1 cellular context compared by ENCODE assay signal in the genomic region with DNA sequence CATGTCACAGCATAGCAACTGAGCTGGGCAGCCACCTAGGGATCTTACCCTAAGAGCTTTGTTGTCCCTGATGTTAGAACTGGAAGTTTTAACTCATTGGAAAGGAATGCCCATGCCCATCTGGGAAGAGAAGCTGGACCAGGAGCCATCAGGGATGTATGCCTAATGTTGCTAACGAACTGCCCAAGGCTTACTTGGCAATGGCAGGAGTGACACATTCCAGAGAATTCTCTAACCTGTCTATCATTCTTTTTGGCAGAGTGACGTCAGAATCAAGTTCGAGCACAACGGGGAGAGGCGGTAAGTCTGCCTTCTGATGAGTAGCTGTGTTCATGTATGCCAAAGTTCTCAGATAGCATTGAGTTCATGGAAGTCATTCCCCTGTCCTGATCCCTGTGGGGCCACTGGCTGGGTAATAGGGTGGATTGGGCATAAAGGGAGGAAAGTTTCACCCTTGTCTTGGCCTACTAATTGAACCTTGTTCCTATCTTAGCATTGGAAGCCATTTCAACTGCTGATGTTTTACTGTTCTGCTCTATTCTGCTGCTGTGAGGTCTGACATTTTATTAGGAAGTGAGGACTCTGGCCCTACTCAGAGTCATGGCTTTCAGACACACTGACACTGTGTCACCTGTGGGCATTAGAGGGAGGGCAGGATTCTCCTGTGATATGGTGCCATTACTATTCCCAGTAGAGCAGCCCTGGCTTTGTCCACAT.
TF ChIP-seq lines count a peak whose summit lies in the region.

No MANE protein-coding gene starts in this region.

TF ChIP-seq in HepG2, 621 proteins besides CTCF, POLR2A, EP300 and RAD21:
- no peak for TF ChIP-seq ZNF589 (CRISPR knock-in tag; conservative IDR thresholded peaks at IDR 0.05)
- TF ChIP-seq GABPA (IDR thresholded peaks at IDR 0.05; ENCODE audit: low read depth, low read length) = no peak
- TF ChIP-seq GABPA (CRISPR knock-in tag; IDR thresholded peaks at IDR 0.05; ENCODE audit: low read depth) = no peak
- TF ChIP-seq FOXK1 (CRISPR knock-in tag; IDR thresholded peaks at IDR 0.05; ENCODE audit: borderline replicate concordance, low read depth) = no peak
- TF ChIP-seq TOE1 (CRISPR knock-in tag; IDR thresholded peaks at IDR 0.05) = no peak
- TF ChIP-seq U2AF2 (IDR thresholded peaks at IDR 0.05; ENCODE audit: low read depth, low read length) = no peak
- TF ChIP-seq ZBTB3 (CRISPR knock-in tag; IDR thresholded peaks at IDR 0.05; ENCODE audit: borderline replicate concordance, low read depth) = no peak
- TF ChIP-seq ARNTL (CRISPR knock-in tag; IDR thresholded peaks at IDR 0.05) = no peak
- no peak for TF ChIP-seq TEAD3 (CRISPR knock-in tag; optimal IDR thresholded peaks at IDR 0.05; ENCODE audit: borderline replicate concordance)
- no peak for TF ChIP-seq FOXO1 (CRISPR knock-in tag; IDR thresholded peaks at IDR 0.05)
- TF ChIP-seq GATA4 (IDR thresholded peaks at IDR 0.05; ENCODE audit: borderline replicate concordance, low read depth) = no peak
- no peak for TF ChIP-seq ZFYVE20 (CRISPR knock-in tag; IDR thresholded peaks at IDR 0.05; ENCODE audit: borderline replicate concordance, low read depth)
- TF ChIP-seq, protein P1, sequence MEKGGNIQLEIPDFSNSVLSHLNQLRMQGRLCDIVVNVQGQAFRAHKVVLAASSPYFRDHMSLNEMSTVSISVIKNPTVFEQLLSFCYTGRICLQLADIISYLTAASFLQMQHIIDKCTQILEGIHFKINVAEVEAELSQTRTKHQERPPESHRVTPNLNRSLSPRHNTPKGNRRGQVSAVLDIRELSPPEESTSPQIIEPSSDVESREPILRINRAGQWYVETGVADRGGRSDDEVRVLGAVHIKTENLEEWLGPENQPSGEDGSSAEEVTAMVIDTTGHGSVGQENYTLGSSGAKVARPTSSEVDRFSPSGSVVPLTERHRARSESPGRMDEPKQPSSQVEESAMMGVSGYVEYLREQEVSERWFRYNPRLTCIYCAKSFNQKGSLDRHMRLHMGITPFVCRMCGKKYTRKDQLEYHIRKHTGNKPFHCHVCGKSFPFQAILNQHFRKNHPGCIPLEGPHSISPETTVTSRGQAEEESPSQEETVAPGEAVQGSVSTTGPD (CRISPR knock-in tag; IDR thresholded peaks at IDR 0.05) = no peak
- TF ChIP-seq, protein P2, sequence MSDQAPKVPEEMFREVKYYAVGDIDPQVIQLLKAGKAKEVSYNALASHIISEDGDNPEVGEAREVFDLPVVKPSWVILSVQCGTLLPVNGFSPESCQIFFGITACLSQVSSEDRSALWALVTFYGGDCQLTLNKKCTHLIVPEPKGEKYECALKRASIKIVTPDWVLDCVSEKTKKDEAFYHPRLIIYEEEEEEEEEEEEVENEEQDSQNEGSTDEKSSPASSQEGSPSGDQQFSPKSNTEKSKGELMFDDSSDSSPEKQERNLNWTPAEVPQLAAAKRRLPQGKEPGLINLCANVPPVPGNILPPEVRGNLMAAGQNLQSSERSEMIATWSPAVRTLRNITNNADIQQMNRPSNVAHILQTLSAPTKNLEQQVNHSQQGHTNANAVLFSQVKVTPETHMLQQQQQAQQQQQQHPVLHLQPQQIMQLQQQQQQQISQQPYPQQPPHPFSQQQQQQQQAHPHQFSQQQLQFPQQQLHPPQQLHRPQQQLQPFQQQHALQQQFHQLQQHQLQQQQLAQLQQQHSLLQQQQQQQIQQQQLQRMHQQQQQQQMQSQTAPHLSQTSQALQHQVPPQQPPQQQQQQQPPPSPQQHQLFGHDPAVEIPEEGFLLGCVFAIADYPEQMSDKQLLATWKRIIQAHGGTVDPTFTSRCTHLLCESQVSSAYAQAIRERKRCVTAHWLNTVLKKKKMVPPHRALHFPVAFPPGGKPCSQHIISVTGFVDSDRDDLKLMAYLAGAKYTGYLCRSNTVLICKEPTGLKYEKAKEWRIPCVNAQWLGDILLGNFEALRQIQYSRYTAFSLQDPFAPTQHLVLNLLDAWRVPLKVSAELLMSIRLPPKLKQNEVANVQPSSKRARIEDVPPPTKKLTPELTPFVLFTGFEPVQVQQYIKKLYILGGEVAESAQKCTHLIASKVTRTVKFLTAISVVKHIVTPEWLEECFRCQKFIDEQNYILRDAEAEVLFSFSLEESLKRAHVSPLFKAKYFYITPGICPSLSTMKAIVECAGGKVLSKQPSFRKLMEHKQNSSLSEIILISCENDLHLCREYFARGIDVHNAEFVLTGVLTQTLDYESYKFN (CRISPR knock-in tag; conservative IDR thresholded peaks at IDR 0.05) = no peak
- TF ChIP-seq ZNF282 (IDR thresholded peaks at IDR 0.05; ENCODE audit: partially characterized antibody) = no peak
- TF ChIP-seq, protein P3, sequence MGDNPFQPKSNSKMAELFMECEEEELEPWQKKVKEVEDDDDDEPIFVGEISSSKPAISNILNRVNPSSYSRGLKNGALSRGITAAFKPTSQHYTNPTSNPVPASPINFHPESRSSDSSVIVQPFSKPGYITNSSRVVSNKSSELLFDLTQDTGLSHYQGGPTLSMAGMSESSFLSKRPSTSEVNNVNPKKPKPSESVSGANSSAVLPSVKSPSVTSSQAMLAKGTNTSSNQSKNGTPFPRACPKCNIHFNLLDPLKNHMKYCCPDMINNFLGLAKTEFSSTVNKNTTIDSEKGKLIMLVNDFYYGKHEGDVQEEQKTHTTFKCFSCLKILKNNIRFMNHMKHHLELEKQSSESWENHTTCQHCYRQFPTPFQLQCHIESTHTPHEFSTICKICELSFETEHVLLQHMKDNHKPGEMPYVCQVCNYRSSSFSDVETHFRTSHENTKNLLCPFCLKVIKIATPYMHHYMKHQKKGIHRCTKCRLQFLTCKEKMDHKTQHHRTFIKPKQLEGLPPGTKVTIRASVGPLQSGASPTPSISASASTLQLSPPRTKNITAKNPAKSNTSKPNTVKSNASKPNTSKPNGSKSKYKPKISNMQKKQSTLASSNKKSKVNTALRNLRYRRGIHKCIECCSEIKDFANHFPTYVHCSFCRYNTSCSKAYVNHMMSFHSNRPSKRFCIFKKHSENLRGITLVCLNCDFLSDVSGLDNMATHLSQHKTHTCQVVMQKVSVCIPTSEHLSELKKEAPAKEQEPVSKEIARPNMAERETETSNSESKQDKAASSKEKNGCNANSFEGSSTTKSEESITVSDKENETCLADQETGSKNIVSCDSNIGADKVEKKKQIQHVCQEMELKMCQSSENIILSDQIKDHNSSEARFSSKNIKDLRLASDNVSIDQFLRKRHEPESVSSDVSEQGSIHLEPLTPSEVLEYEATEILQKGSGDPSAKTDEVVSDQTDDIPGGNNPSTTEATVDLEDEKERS (CRISPR knock-in tag; IDR thresholded peaks at IDR 0.05) = no peak
- no peak for TF ChIP-seq RXRB (CRISPR knock-in tag; IDR thresholded peaks at IDR 0.05; ENCODE audit: borderline replicate concordance)
- TF ChIP-seq ZSCAN25 (CRISPR knock-in tag; IDR thresholded peaks at IDR 0.05) = no peak
- TF ChIP-seq NCOA2 (CRISPR knock-in tag; IDR thresholded peaks at IDR 0.05) = no peak
- TF ChIP-seq, protein P4, sequence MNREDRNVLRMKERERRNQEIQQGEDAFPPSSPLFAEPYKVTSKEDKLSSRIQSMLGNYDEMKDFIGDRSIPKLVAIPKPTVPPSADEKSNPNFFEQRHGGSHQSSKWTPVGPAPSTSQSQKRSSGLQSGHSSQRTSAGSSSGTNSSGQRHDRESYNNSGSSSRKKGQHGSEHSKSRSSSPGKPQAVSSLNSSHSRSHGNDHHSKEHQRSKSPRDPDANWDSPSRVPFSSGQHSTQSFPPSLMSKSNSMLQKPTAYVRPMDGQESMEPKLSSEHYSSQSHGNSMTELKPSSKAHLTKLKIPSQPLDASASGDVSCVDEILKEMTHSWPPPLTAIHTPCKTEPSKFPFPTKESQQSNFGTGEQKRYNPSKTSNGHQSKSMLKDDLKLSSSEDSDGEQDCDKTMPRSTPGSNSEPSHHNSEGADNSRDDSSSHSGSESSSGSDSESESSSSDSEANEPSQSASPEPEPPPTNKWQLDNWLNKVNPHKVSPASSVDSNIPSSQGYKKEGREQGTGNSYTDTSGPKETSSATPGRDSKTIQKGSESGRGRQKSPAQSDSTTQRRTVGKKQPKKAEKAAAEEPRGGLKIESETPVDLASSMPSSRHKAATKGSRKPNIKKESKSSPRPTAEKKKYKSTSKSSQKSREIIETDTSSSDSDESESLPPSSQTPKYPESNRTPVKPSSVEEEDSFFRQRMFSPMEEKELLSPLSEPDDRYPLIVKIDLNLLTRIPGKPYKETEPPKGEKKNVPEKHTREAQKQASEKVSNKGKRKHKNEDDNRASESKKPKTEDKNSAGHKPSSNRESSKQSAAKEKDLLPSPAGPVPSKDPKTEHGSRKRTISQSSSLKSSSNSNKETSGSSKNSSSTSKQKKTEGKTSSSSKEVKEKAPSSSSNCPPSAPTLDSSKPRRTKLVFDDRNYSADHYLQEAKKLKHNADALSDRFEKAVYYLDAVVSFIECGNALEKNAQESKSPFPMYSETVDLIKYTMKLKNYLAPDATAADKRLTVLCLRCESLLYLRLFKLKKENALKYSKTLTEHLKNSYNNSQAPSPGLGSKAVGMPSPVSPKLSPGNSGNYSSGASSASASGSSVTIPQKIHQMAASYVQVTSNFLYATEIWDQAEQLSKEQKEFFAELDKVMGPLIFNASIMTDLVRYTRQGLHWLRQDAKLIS (CRISPR knock-in tag; IDR thresholded peaks at IDR 0.05) = no peak
